Comparison of ENCODE assay signal across 9 cellular contexts in the genomic region with DNA sequence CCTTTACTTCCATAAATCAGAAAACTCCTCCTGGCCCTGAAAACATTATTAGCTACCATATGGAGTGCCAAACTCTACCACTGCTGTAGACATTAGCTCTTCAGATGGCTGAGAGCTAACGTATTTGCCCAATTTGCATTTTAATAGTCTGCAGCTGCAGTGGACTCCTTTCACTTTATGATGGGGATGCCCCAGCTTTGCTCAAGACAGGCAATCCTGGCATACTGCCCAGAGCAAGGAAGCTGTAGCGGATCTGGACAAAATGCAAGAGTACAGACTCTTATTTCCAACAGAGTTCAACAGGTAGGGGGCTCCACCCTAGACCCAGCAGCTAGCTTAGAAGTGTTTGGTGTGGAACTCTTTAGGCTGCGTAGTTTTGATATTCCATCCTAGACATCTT.
A peak's percentile ranks its signal among the peaks of the same experiment; 100 is the strongest.
DNase-seq lines count a peak whose midpoint lies in the region; ATAC-seq, FAIRE-seq and TF ChIP-seq lines count a peak whose summit lies in the region.
"Had no signal": no experiment of that assay in that cellular context is flagged by ENCODE, and none has a peak within 500 bp of the region (broad histone marks: within the 10 kb centered on the region; RNA-seq: fewer than 3 reads in every experiment).

No MANE protein-coding gene starts in this region.

- TF ChIP-seq CTCF in SU-DHL-6 (IDR thresholded peaks at IDR 0.05; ENCODE audit: insufficient read depth, low read length, poor library complexity, severe bottlenecking): peak; percentile 77

- FAIRE-seq in small intestine (lab: Jason Lieb, UNC): no peak

- H3F3A ChIP-seq in SU-DHL-6 (ENCODE audit: insufficient read depth): peaks cover 59% of the 10 kb centered on the region

- peak overlapping the region; percentile 17 for H2AFZ ChIP-seq in SU-DHL-6 (ENCODE audit: low read depth, low read length, severe bottlenecking)

- H3K4me2 ChIP-seq in SU-DHL-6 (ENCODE audit: low read depth, low read length, poor library complexity, severe bottlenecking): peak overlapping the region; percentile 61

- H3K4me1 ChIP-seq in small intestine (ENCODE audit: control insufficient read depth in 2 of 2, insufficient read depth in 1 of 2, low read depth in 1 of 2, low read length in 1 of 2): peaks cover 0 to 3% of the 10 kb centered on the region in 2 donors

- H3K9me2 ChIP-seq in SU-DHL-6 (replicated peaks; ENCODE audit: insufficient read depth, low read length): no peaks in the 10 kb centered on the region

- DNase-seq in EL (peak; percentile 39), small intestine (peak; percentile 61), T-helper 1 cell (no peak), iPS-NIHi7 (ENCODE audit: extremely low spot score) (no peak), GM03348 (ENCODE audit: low spot score) (no peak)

- H3K9ac ChIP-seq in SU-DHL-6 (ENCODE audit: low read length): peak overlapping the region; percentile 46

- WGBS in small intestine, 3 donors: 36 to 55% (median 42%) methylated on average over 3 of the region's 3 CpGs

- H3K9me3 ChIP-seq in SU-DHL-6 (ENCODE audit: insufficient read depth, low read length) (no peaks in the 10 kb centered on the region), small intestine (ENCODE audit: control insufficient read depth, low read depth) (no peaks in the 10 kb centered on the region)

- H3K27me3 ChIP-seq in SU-DHL-6 (ENCODE audit: low read length) (no peaks in the 10 kb centered on the region), small intestine (ENCODE audit: control insufficient read depth in 2 of 2, insufficient read depth in 2 of 2, low read length in 2 of 2) (no peaks in the 10 kb centered on the region)
- H3K27me3 ChIP-seq: dorsolateral prefrontal cortex had no signal

- H3K4me3 ChIP-seq in SU-DHL-6 (ENCODE audit: insufficient read depth, low read length, poor library complexity, severe bottlenecking): peak overlapping the region; percentile 6
- H3K4me3 ChIP-seq in small intestine (ENCODE audit: low read depth in 1 of 2, low read length in 2 of 2): no peak overlapping the region

- ATAC-seq in GM21528 (IDR thresholded peaks at IDR 0.05; ENCODE audit: low FRiP score, unreplicated experiment) (peak; percentile 74), HG03575 (IDR thresholded peaks at IDR 0.05; ENCODE audit: extremely low read depth, insufficient number of reproducible peaks, low FRiP score, unreplicated experiment) (peak; percentile 65)

- no peaks in the 10 kb centered on the region for H4K20me1 ChIP-seq in SU-DHL-6 (ENCODE audit: low read depth, low read length)

- H3K79me2 ChIP-seq in SU-DHL-6 (ENCODE audit: insufficient read depth, low read length): no peaks in the 10 kb centered on the region

- peak overlapping the region; percentile 92 for H3K27ac ChIP-seq in SU-DHL-6 (ENCODE audit: low read depth, low read length)
- H3K27ac ChIP-seq in small intestine (ENCODE audit: low read depth in 1 of 2, low read length in 1 of 2): no peak overlapping the region
- H3K27ac ChIP-seq: dorsolateral prefrontal cortex had no signal

- no peaks in the 10 kb centered on the region for H3K36me3 ChIP-seq in SU-DHL-6 (ENCODE audit: low read length)
- no peaks in the 10 kb centered on the region for H3K36me3 ChIP-seq in small intestine (ENCODE audit: control insufficient read depth in 2 of 2, insufficient read depth in 2 of 2, low read length in 2 of 2)

Comparison
In these comparisons a context has a peak if more than half of its experiments do, and no peak if none do; other contexts are left out.
1. DNase-seq: peak in EL (single experiment) and small intestine (single experiment); none in T-helper 1 cell (0 of 5), iPS-NIHi7 (single experiment) and GM03348 (single experiment).